ENCODE assay signal across 24 cellular contexts in genomic region chr13:54337526-54337925, GRCh38.
DNase-seq lines count a peak whose midpoint lies in the region; ATAC-seq and TF ChIP-seq lines count a peak whose summit lies in the region.
"Had no signal": no experiment of that assay in that cellular context is flagged by ENCODE, and none has a peak within 500 bp of the region (broad histone marks: within the 10 kb centered on the region; RNA-seq: fewer than 3 reads in every experiment).

No MANE protein-coding gene starts in this region.

- no peak overlapping the region for H3K4me3 Mint-ChIP-seq in neural progenitor cell
- H3K4me3 Mint-ChIP-seq in stimulated activated naive B cell treated with anti-CD40 and anti-IgM and Interleukin-4, amounts not matched to agents 10 μg/mL and 1 μg/mL and 100 μg/mL, for 72 hours: no peak overlapping the region
- no peak overlapping the region for H3K4me3 Mint-ChIP-seq in activated CD4-positive, alpha-beta T cell treated with anti-CD3 and anti-CD28 coated beads, Interleukin-2, amount 10 ng/mL, durations not matched to agents 24 days and 14 days
- H3K4me3 Mint-ChIP-seq: CD14-positive monocyte; CD4-positive, alpha-beta memory T cell; CD4-positive, CD25-positive, alpha-beta regulatory T cell; CD8-positive, alpha-beta memory T cell had no signal

- no peak for ATAC-seq in stimulated activated naive B cell treated with anti-CD40 and anti-IgM and Interleukin-4, amounts not matched to agents 10 μg/mL and 1 μg/mL and 100 μg/mL, for 72 hours (replicated peaks)
- ATAC-seq: GM12878 had no signal

- H3K4me3 ChIP-seq in neural progenitor cell: no peak overlapping the region
- no peak overlapping the region for H3K4me3 ChIP-seq in adrenal gland
- H3K4me3 ChIP-seq: BLaER1, GM12878 had no signal

- H3K36me3 ChIP-seq in neural progenitor cell (no peaks in the 10 kb centered on the region), adrenal gland (replicated peaks in 1 of 2) (no peaks in the 10 kb centered on the region)
- H3K36me3 ChIP-seq: BE2C, BLaER1 had no signal

- H4K20me1 ChIP-seq in neural progenitor cell (ENCODE audit: low read depth): no peaks in the 10 kb centered on the region
- H4K20me1 ChIP-seq: BLaER1 had no signal

- DNase-seq in OCI-M1 (lab: John Stamatoyannopoulos, UW) (peak; percentile 9), head of caudate nucleus (peak in 25 of 42 donors; percentile 7 to 72 (median 38)), neural progenitor cell (ENCODE audit: low spot score) (no peak), adrenal gland (no peak)
- no peak for DNase-seq in stimulated activated naive B cell treated with anti-CD40 and anti-IgM and Interleukin-4, amounts not matched to agents 10 μg/mL and 1 μg/mL and 100 μg/mL, for 72 hours
- no peak for DNase-seq in activated CD4-positive, alpha-beta T cell treated with anti-CD3 and anti-CD28 coated beads, Interleukin-2, amount 10 ng/mL, durations not matched to agents 24 days and 14 days
- DNase-seq: 8988T; ACHN; BE2C; C1 segment of cervical spinal cord; CD4-positive, alpha-beta memory T cell; CD4-positive, CD25-positive, alpha-beta regulatory T cell; CD8-positive, alpha-beta memory T cell; COR-L47; DMS 273 treated with DMSO at 0.1 percent for 48 hours; DMS153; DMS53; DMS79; DND-41; EL; GDM1 had no signal

- H3K27ac ChIP-seq in neural progenitor cell (no peak overlapping the region), adrenal gland (no peak overlapping the region)
- H3K27ac ChIP-seq: BLaER1 had no signal

- no peaks in the 10 kb centered on the region for H3K9me3 Mint-ChIP-seq in neural progenitor cell
- H3K9me3 Mint-ChIP-seq in stimulated activated naive B cell treated with anti-CD40 and anti-IgM and Interleukin-4, amounts not matched to agents 10 μg/mL and 1 μg/mL and 100 μg/mL, for 72 hours: peaks cover 0 to 3% of the 10 kb centered on the region in 2 donors
- peaks cover 14% of the 10 kb centered on the region for H3K9me3 Mint-ChIP-seq in activated CD4-positive, alpha-beta T cell treated with anti-CD3 and anti-CD28 coated beads, Interleukin-2, amount 10 ng/mL, durations not matched to agents 24 days and 14 days

- H3K9ac ChIP-seq in neural progenitor cell: no peak overlapping the region
- H3K9ac ChIP-seq: BLaER1 had no signal

- TF ChIP-seq CTCF in neural progenitor cell (IDR thresholded peaks at IDR 0.05) (no peak), adrenal gland (IDR thresholded peaks at IDR 0.05) (no peak)

- intact Hi-C loops in head of caudate nucleus (cut with DNase I): no loop called here
- intact Hi-C loops in adrenal gland (cut with DNase I): no loop called here
- intact Hi-C loops in activated CD4-positive, alpha-beta T cell treated with anti-CD3 and anti-CD28 coated beads, Interleukin-2, amount 10 ng/mL, durations not matched to agents 24 days and 14 days (cut with micrococcal nuclease): no loop called here

- H3K27me3 ChIP-seq in neural progenitor cell: no peaks in the 10 kb centered on the region
- no peaks in the 10 kb centered on the region for H3K27me3 ChIP-seq in adrenal gland
- H3K27me3 ChIP-seq: BE2C, BLaER1 had no signal

- H3K36me3 Mint-ChIP-seq in neural progenitor cell: no peaks in the 10 kb centered on the region
- H3K36me3 Mint-ChIP-seq in stimulated activated naive B cell treated with anti-CD40 and anti-IgM and Interleukin-4, amounts not matched to agents 10 μg/mL and 1 μg/mL and 100 μg/mL, for 72 hours: no peaks in the 10 kb centered on the region
- H3K36me3 Mint-ChIP-seq in activated CD4-positive, alpha-beta T cell treated with anti-CD3 and anti-CD28 coated beads, Interleukin-2, amount 10 ng/mL, durations not matched to agents 24 days and 14 days (ENCODE audit: low read depth): no peaks in the 10 kb centered on the region
- H3K36me3 Mint-ChIP-seq: CD14-positive monocyte; CD4-positive, alpha-beta memory T cell; CD4-positive, CD25-positive, alpha-beta regulatory T cell; CD8-positive, alpha-beta memory T cell had no signal

- no peaks in the 10 kb centered on the region for H3K4me1 Mint-ChIP-seq in neural progenitor cell
- no peaks in the 10 kb centered on the region for H3K4me1 Mint-ChIP-seq in stimulated activated naive B cell treated with anti-CD40 and anti-IgM and Interleukin-4, amounts not matched to agents 10 μg/mL and 1 μg/mL and 100 μg/mL, for 72 hours
- no peaks in the 10 kb centered on the region for H3K4me1 Mint-ChIP-seq in activated CD4-positive, alpha-beta T cell treated with anti-CD3 and anti-CD28 coated beads, Interleukin-2, amount 10 ng/mL, durations not matched to agents 24 days and 14 days
- H3K4me1 Mint-ChIP-seq: CD14-positive monocyte; CD4-positive, alpha-beta memory T cell; CD4-positive, CD25-positive, alpha-beta regulatory T cell; CD8-positive, alpha-beta memory T cell had no signal

- H3K4me1 ChIP-seq in neural progenitor cell: no peaks in the 10 kb centered on the region
- H3K4me1 ChIP-seq in adrenal gland (replicated peaks in 1 of 2): no peaks in the 10 kb centered on the region
- H3K4me1 ChIP-seq: BE2C, BLaER1 had no signal

- H3K27me3 Mint-ChIP-seq in neural progenitor cell (ENCODE audit: insufficient read depth, low read depth): no peaks in the 10 kb centered on the region
- no peaks in the 10 kb centered on the region for H3K27me3 Mint-ChIP-seq in stimulated activated naive B cell treated with anti-CD40 and anti-IgM and Interleukin-4, amounts not matched to agents 10 μg/mL and 1 μg/mL and 100 μg/mL, for 72 hours
- no peaks in the 10 kb centered on the region for H3K27me3 Mint-ChIP-seq in activated CD4-positive, alpha-beta T cell treated with anti-CD3 and anti-CD28 coated beads, Interleukin-2, amount 10 ng/mL, durations not matched to agents 24 days and 14 days
- H3K27me3 Mint-ChIP-seq: CD4-positive, alpha-beta memory T cell; CD4-positive, CD25-positive, alpha-beta regulatory T cell; CD8-positive, alpha-beta memory T cell had no signal

- no peak for TF ChIP-seq POLR2A in adrenal gland (IDR thresholded peaks at IDR 0.05)

- H2AFZ ChIP-seq in neural progenitor cell (replicated peaks): peak overlapping the region; percentile 11

- H3K27ac Mint-ChIP-seq in neural progenitor cell: no peak overlapping the region
- H3K27ac Mint-ChIP-seq in stimulated activated naive B cell treated with anti-CD40 and anti-IgM and Interleukin-4, amounts not matched to agents 10 μg/mL and 1 μg/mL and 100 μg/mL, for 72 hours: no peak overlapping the region
- H3K27ac Mint-ChIP-seq in activated CD4-positive, alpha-beta T cell treated with anti-CD3 and anti-CD28 coated beads, Interleukin-2, amount 10 ng/mL, durations not matched to agents 24 days and 14 days: no peak overlapping the region
- H3K27ac Mint-ChIP-seq: CD14-positive monocyte; CD4-positive, alpha-beta memory T cell; CD4-positive, CD25-positive, alpha-beta regulatory T cell; CD8-positive, alpha-beta memory T cell had no signal

- no peaks in the 10 kb centered on the region for H3K9me3 ChIP-seq in neural progenitor cell (ENCODE audit: low read depth)
- H3K9me3 ChIP-seq in adrenal gland (replicated peaks in 1 of 3): no peaks in the 10 kb centered on the region
- H3K9me3 ChIP-seq: BE2C, BLaER1 had no signal

- H3F3A ChIP-seq in neural progenitor cell (ENCODE audit: low read depth): no peaks in the 10 kb centered on the region

- H3K4me2 ChIP-seq in neural progenitor cell: no peak overlapping the region
- H3K4me2 ChIP-seq: BLaER1 had no signal

- no peaks in the 10 kb centered on the region for H3K79me2 ChIP-seq in neural progenitor cell (ENCODE audit: low read depth)

Comparison
In these comparisons a context has a peak if more than half of its experiments do, and no peak if none do; other contexts are left out.
1. DNase-seq: peak in OCI-M1 (single experiment) and head of caudate nucleus (25 of 42); none in neural progenitor cell (single experiment), stimulated activated naive B cell treated with anti-CD40 and anti-IgM and Interleukin-4, amounts not matched to agents 10 μg/mL and 1 μg/mL and 100 μg/mL, for 72 hours (single experiment), adrenal gland (0 of 7) and activated CD4-positive, alpha-beta T cell treated with anti-CD3 and anti-CD28 coated beads, Interleukin-2, amount 10 ng/mL, durations not matched to agents 24 days and 14 days (single experiment).